ENCODE assay signal across 8 cellular contexts in genomic region chr2:240561325-240561971, GRCh38. TPM values are rescaled to one million over a fixed set of nuclear protein-coding genes. Genes with fewer than 3 reads are reported as not detected.
DNase-seq lines count a peak whose midpoint lies in the region; ATAC-seq and TF ChIP-seq lines count a peak whose summit lies in the region.

No MANE protein-coding gene starts in this region.

- H3K27ac Mint-ChIP-seq in MCF 10A (ENCODE audit: low read depth, unreplicated experiment): peak overlapping the region; percentile 74

- no peak for TF ChIP-seq RAD21 in liver (IDR thresholded peaks at IDR 0.05)

- intact Hi-C loops in MCF 10A (cut with micrococcal nuclease): no loop called here
- intact Hi-C loops in thyroid gland (cut with DNase I): loop anchor here (10.0 kb wide), 1 partner anchor 327 kb away; no protein-coding TSS in a partner anchor

- H3K27me3 ChIP-seq in BE2C (no peaks in the 10 kb centered on the region), liver (ENCODE audit: control insufficient read depth in 4 of 4, insufficient read depth in 4 of 4, low read length in 3 of 4) (no peaks in the 10 kb centered on the region), thyroid gland (no peaks in the 10 kb centered on the region)

- H3K27ac ChIP-seq in liver (ENCODE audit: low read depth in 1 of 2, low read length in 2 of 2) (peak overlapping the region; percentile 99), thyroid gland (peak overlapping the region; percentile 33 to 100 (median 66))

- H3K4me3 ChIP-seq in BE2C (ENCODE audit: low read depth, low read length): peak overlapping the region; percentile 55
- H3K4me3 ChIP-seq in liver (ENCODE audit: low read depth in 1 of 3, low read length in 3 of 3): peak overlapping the region; percentile 20 to 61 (median 52)
- no peak overlapping the region for H3K4me3 ChIP-seq in thyroid gland (replicated peaks in 1 of 3)

- ATAC-seq in GM19467 (IDR thresholded peaks at IDR 0.05; ENCODE audit: unreplicated experiment) (peak; percentile 2), GM21576 (IDR thresholded peaks at IDR 0.05; ENCODE audit: unreplicated experiment) (no peak)

- H3K4me1 Mint-ChIP-seq in MCF 10A (ENCODE audit: insufficient read depth, unreplicated experiment): peaks cover 38% of the 10 kb centered on the region

- peak overlapping the region; percentile 80 for H3K4me3 Mint-ChIP-seq in MCF 10A (ENCODE audit: unreplicated experiment)

- H3K9me3 ChIP-seq in BE2C (no peaks in the 10 kb centered on the region), liver (ENCODE audit: control insufficient read depth in 4 of 4, low read length in 3 of 4) (no peaks in the 10 kb centered on the region), thyroid gland (no peaks in the 10 kb centered on the region)

- TF ChIP-seq CTCF in BE2C (IDR thresholded peaks at IDR 0.05; ENCODE audit: low read depth, low read length): no peak
- TF ChIP-seq CTCF in MCF 10A (IDR thresholded peaks at IDR 0.05; ENCODE audit: unreplicated experiment): no peak
- no peak for TF ChIP-seq CTCF in liver (IDR thresholded peaks at IDR 0.05; ENCODE audit: low read depth, low read length, missing input control)
- TF ChIP-seq CTCF in thyroid gland (IDR thresholded peaks at IDR 0.05): peak in 1 of 6 experiments; percentile 37

- H3K27me3 Mint-ChIP-seq in MCF 10A (ENCODE audit: insufficient read depth, unreplicated experiment): no peaks in the 10 kb centered on the region

- POLR2A ChIA-PET in MCF 10A (lab: Yijun Ruan, JAX): interaction anchor here (0.6 to 10.7 kb wide), 12 partner anchors 8 to 541 kb away, joined by 3 to 275 read pairs (median 4); partner anchors contain the start of genes CAPN10, GPC1, MTERF4 and NDUFA10

- no peak for TF ChIP-seq POLR2A in thyroid gland (IDR thresholded peaks at IDR 0.05)

- H3K36me3 Mint-ChIP-seq in MCF 10A (ENCODE audit: insufficient read depth, unreplicated experiment): peaks cover 24% of the 10 kb centered on the region

- H3K4me1 ChIP-seq in BE2C (peaks cover 14% of the 10 kb centered on the region), liver (ENCODE audit: control insufficient read depth in 4 of 4, insufficient read depth in 4 of 4, low read length in 3 of 4) (peaks cover 19 to 48% (median 29%) of the 10 kb centered on the region in 4 donors), thyroid gland (peaks cover 36 to 51% of the 10 kb centered on the region in 2 donors)

- CTCF ChIA-PET in MCF 10A (lab: Yijun Ruan, JAX): interaction anchor here (2.9 kb wide), 1 partner anchor 48 kb away, joined by 11 read pairs; no protein-coding TSS in a partner anchor

- peak overlapping the region in 1 of 2 donors; percentile 36 for H3K9ac ChIP-seq in liver (ENCODE audit: low read depth in 1 of 2, low read length in 2 of 2)

- no peaks in the 10 kb centered on the region for H3K9me3 Mint-ChIP-seq in MCF 10A (ENCODE audit: unreplicated experiment)

- no peaks in the 10 kb centered on the region for H3K36me3 ChIP-seq in BE2C
- H3K36me3 ChIP-seq in liver (ENCODE audit: control insufficient read depth in 4 of 4, insufficient read depth in 3 of 4, low read depth in 1 of 4, low read length in 3 of 4): no peaks in the 10 kb centered on the region
- no peaks in the 10 kb centered on the region for H3K36me3 ChIP-seq in thyroid gland

- 28% methylated on average over 14 of the region's 14 CpGs for WGBS in liver
- 29 to 43% methylated on average over 10 to 14 of the region's 14 CpGs for WGBS in thyroid gland, 2 donors

- TSS peak; percentile 84 for BruUV-seq in MCF 10A (replicated peaks; lab: Mats Ljungman, UMichigan)

- DNase-seq in BE2C (no peak), NOMO-1 treated with DMSO at 0.1 percent for 48 hours (lab: John Stamatoyannopoulos, UW; ENCODE audit: unreplicated experiment) (peak; percentile 74), MCF 10A (ENCODE audit: unreplicated experiment) (peak; percentile 42), thyroid gland (no peak)
- DNase-seq in stimulated activated naive CD4-positive, alpha-beta T cell (lab: John Stamatoyannopoulos, UW): no peak

TF ChIP-seq in liver, 16 proteins besides CTCF, POLR2A, EP300 and RAD21:
- no peak for TF ChIP-seq JUND (IDR thresholded peaks at IDR 0.05)
- TF ChIP-seq YY1 (IDR thresholded peaks at IDR 0.05): no peak
- TF ChIP-seq HNF4G (IDR thresholded peaks at IDR 0.05): no peak
- peak; percentile 58 for TF ChIP-seq REST (IDR thresholded peaks at IDR 0.05)
- TF ChIP-seq TAF1 (conservative IDR thresholded peaks at IDR 0.05): peak; percentile 66

RNA-seq across cellular contexts. Expression of gene DUSP28, which starts 1.3 kb away (rescaled TPM):
- polyA plus RNA-seq in BE2C (2012; ENCODE audit: insufficient read depth, insufficient read length, low read depth): 14.7 TPM
- total RNA-seq in MCF 10A (2022) (3.8 and 5.2 TPM in 2 replicates), liver (1 to 10 TPM; 1.9 to 3.5 TPM), thyroid gland (10 to 100 TPM in 1 of 4 donors, 1 to 10 TPM in 3; 6.6 to 12.5 (median 9.2) TPM)
- 1 to 10 TPM; 2.4 to 4.1 TPM for polyA plus RNA-seq in liver

RNA-seq across cellular contexts. Expression of gene ANKMY1, which starts 3.7 kb away (rescaled TPM):
- polyA plus RNA-seq in BE2C (2012; ENCODE audit: insufficient read depth, insufficient read length, low read depth): 4.5 TPM
- total RNA-seq in MCF 10A (2022) (19.5 and 22.2 TPM in 2 replicates), liver (10 to 100 TPM in 1 of 2 donors, 1 to 10 TPM in 1; 5.4 to 12.8 TPM), thyroid gland (10 to 100 TPM; 17.4 to 24.7 (median 21.0) TPM)
- polyA plus RNA-seq in liver: 1 to 10 TPM; 2.5 to 3.0 TPM

RNA-seq across cellular contexts. Expression of gene RNPEPL1, which starts 6.8 kb away (rescaled TPM):
- 44.6 TPM for polyA plus RNA-seq in BE2C (2012; ENCODE audit: insufficient read depth, insufficient read length, low read depth)
- total RNA-seq in MCF 10A (2022): 31.5 and 33.7 TPM in 2 replicates
- 10 to 100 TPM; 26.1 to 32.8 TPM for total RNA-seq in liver
- polyA plus RNA-seq in liver: 10 to 100 TPM; 24.8 to 43.9 TPM
- 10 to 100 TPM; 20.0 to 45.5 (median 37.3) TPM for total RNA-seq in thyroid gland

RNA-seq across cellular contexts. Expression of gene CAPN10, which starts 25.1 kb away (rescaled TPM):
- polyA plus RNA-seq in BE2C (2012; ENCODE audit: insufficient read depth, insufficient read length, low read depth): 80.2 TPM
- total RNA-seq in MCF 10A (2022): 27.6 and 35.2 TPM in 2 replicates
- 10 to 100 TPM in 1 of 2 donors, 1 to 10 TPM in 1; 5.3 to 11.3 TPM for total RNA-seq in liver
- 1 to 10 TPM; 4.8 to 7.6 TPM for polyA plus RNA-seq in liver
- 10 to 100 TPM; 19.3 to 25.3 (median 21.7) TPM for total RNA-seq in thyroid gland

Comparison
In these comparisons a context has a peak if more than half of its experiments do, and no peak if none do; other contexts are left out.
1. DNase-seq: peak in NOMO-1 treated with DMSO at 0.1 percent for 48 hours (single experiment) and MCF 10A (single experiment); none in BE2C (single experiment), thyroid gland (0 of 2) and stimulated activated naive CD4-positive, alpha-beta T cell (0 of 6).
2. H3K4me3 ChIP-seq: peak in BE2C (single experiment) and liver (3 of 3); none in thyroid gland (0 of 3).